Comparison of ENCODE assay signal across 13 cellular contexts in genomic region chr14:34030864-34031263, GRCh38.
DNase-seq lines count a peak whose midpoint lies in the region; ATAC-seq and TF ChIP-seq lines count a peak whose summit lies in the region.
"Had no signal": no experiment of that assay in that cellular context is flagged by ENCODE, and none has a peak within 500 bp of the region (broad histone marks: within the 10 kb centered on the region; RNA-seq: fewer than 3 reads in every experiment).

No MANE protein-coding gene starts in this region.

- no peaks in the 10 kb centered on the region for H3K27me3 Mint-ChIP-seq in nephron progenitor cell (ENCODE audit: low read depth, poor library complexity)

- H3K36me3 ChIP-seq in SJCRH30 = no peaks in the 10 kb centered on the region
- H3K36me3 ChIP-seq: BLaER1, thyroid gland had no signal

- no peaks in the 10 kb centered on the region for H3K9me3 ChIP-seq in SJCRH30 (replicated peaks)
- H3K9me3 ChIP-seq: BLaER1, thyroid gland had no signal

- peaks cover 49% of the 10 kb centered on the region for H3K4me1 ChIP-seq in SJCRH30
- H3K4me1 ChIP-seq: BLaER1, thyroid gland had no signal

- H3K27me3 ChIP-seq in SJCRH30 = no peaks in the 10 kb centered on the region
- H3K27me3 ChIP-seq: BLaER1, thyroid gland had no signal

- no peak overlapping the region for H3K4me3 ChIP-seq in SJCRH30
- no peak overlapping the region for H3K4me3 ChIP-seq in coronary artery
- H3K4me3 ChIP-seq: BLaER1, thyroid gland had no signal

- H3K9me3 Mint-ChIP-seq in nephron progenitor cell = no peaks in the 10 kb centered on the region
- H3K9me3 Mint-ChIP-seq: activated T-cell treated with anti-CD3 and anti-CD28 coated beads, Interleukin-2, amount 50 U/mL, for 72 hours; natural killer cell treated with Interleukin-12 subunit alpha and Interleukin-12 subunit beta and Interleukin-15 and Interleukin-18, amount 100 ng/mL, for 72 hours had no signal

- TF ChIP-seq CTCF in nephron progenitor cell (IDR thresholded peaks at IDR 0.05) (no peak), coronary artery (IDR thresholded peaks at IDR 0.05) (no peak)

- DNase-seq in AG20443 (ENCODE audit: low spot score) (peak; percentile 49), SJCRH30 (peak; percentile 86 to 92), fibroblast of the conjunctiva (ENCODE audit: low read depth) (peak; percentile 87), nephron progenitor cell (no peak), NCI-H2081 treated with DMSO at 0.1 percent for 48 hours (lab: John Stamatoyannopoulos, UW) (no peak), coronary artery (ENCODE audit: low spot score) (no peak)
- no peak for DNase-seq in effector CD8-positive, alpha-beta T cell (lab: John Stamatoyannopoulos, UW)
- DNase-seq: activated T-cell treated with anti-CD3 and anti-CD28 coated beads, Interleukin-2, amount 50 U/mL, for 72 hours; thyroid gland had no signal

- peak overlapping the region; percentile 87 for H3K27ac Mint-ChIP-seq in nephron progenitor cell
- H3K27ac Mint-ChIP-seq: activated T-cell treated with anti-CD3 and anti-CD28 coated beads, Interleukin-2, amount 50 U/mL, for 72 hours; natural killer cell treated with Interleukin-12 subunit alpha and Interleukin-12 subunit beta and Interleukin-15 and Interleukin-18, amount 100 ng/mL, for 72 hours had no signal

- no peak overlapping the region for H3K4me3 Mint-ChIP-seq in nephron progenitor cell
- H3K4me3 Mint-ChIP-seq: activated T-cell treated with anti-CD3 and anti-CD28 coated beads, Interleukin-2, amount 50 U/mL, for 72 hours; natural killer cell treated with Interleukin-12 subunit alpha and Interleukin-12 subunit beta and Interleukin-15 and Interleukin-18, amount 100 ng/mL, for 72 hours had no signal

- H3K4me1 Mint-ChIP-seq in nephron progenitor cell = peaks cover 52% of the 10 kb centered on the region

- ATAC-seq in HG02571 (IDR thresholded peaks at IDR 0.05; ENCODE audit: unreplicated experiment) = no peak
- ATAC-seq: activated T-cell treated with anti-CD3 and anti-CD28 coated beads, Interleukin-2, amount 50 U/mL, for 72 hours; natural killer cell treated with Interleukin-12 subunit alpha and Interleukin-12 subunit beta and Interleukin-15 and Interleukin-18, amount 100 ng/mL, for 72 hours had no signal

- no peaks in the 10 kb centered on the region for H3K36me3 Mint-ChIP-seq in nephron progenitor cell (ENCODE audit: low read depth)
- H3K36me3 Mint-ChIP-seq: natural killer cell treated with Interleukin-12 subunit alpha and Interleukin-12 subunit beta and Interleukin-15 and Interleukin-18, amount 100 ng/mL, for 72 hours had no signal

- peak overlapping the region; percentile 77 for H3K27ac ChIP-seq in SJCRH30
- H3K27ac ChIP-seq in coronary artery = peak overlapping the region in 1 of 2 donors; percentile 56
- H3K27ac ChIP-seq: BLaER1, HL-60, thyroid gland had no signal

Comparison
In these comparisons a context has a peak if more than half of its experiments do, and no peak if none do; other contexts are left out.
1. DNase-seq: peak in AG20443 (single experiment), SJCRH30 (2 of 2) and fibroblast of the conjunctiva (single experiment); none in nephron progenitor cell (single experiment), NCI-H2081 treated with DMSO at 0.1 percent for 48 hours (single experiment), effector CD8-positive, alpha-beta T cell (single experiment) and coronary artery (single experiment).